Comparison of ENCODE assay signal across 5 cellular contexts in genomic region chr11:24524156-24524555, GRCh38. TPM values are rescaled to one million over a fixed set of nuclear protein-coding genes. Genes with fewer than 3 reads are reported as not detected.
"Had no signal": no experiment of that assay in that cellular context is flagged by ENCODE, and none has a peak within 500 bp of the region (broad histone marks: within the 10 kb centered on the region; RNA-seq: fewer than 3 reads in every experiment).

No MANE protein-coding gene starts in this region.

- DNase-seq: H9, HCEC 1CT had no signal

- H2AFZ ChIP-seq: GM23338 had no signal

- H3K4me2 ChIP-seq: GM23338 had no signal

- H3K27me3 Mint-ChIP-seq: IgD-negative memory B cell had no signal

- H3K4me3 Mint-ChIP-seq: GM23338, H9, IgD-negative memory B cell had no signal

- H3K4me3 ChIP-seq: GM23338 had no signal

- ATAC-seq: GM23338 had no signal

- H3K4me1 Mint-ChIP-seq: IgD-negative memory B cell had no signal

- H3K36me3 Mint-ChIP-seq: IgD-negative memory B cell had no signal

- H3K27ac Mint-ChIP-seq: GM23338, IgD-negative memory B cell had no signal

- H3K9me3 Mint-ChIP-seq: GM23338, H9 had no signal

RNA-seq across cellular contexts. Expression of gene LUZP2, which starts 27.3 kb away (rescaled TPM):
- total RNA-seq: HT-29 had no signal
- polyA plus RNA-seq: IgD-negative memory B cell had no signal
